ENCODE assay signal across 24 cellular contexts in genomic region chr17:20299013-20299412, GRCh38.
"Had no signal": no experiment of that assay in that cellular context is flagged by ENCODE, and none has a peak within 500 bp of the region (broad histone marks: within the 10 kb centered on the region; RNA-seq: fewer than 3 reads in every experiment).

No MANE protein-coding gene starts in this region.

- DNase-seq: hippocampal formation; kidney; left colon; left ventricle myocardium inferior; mesendoderm; midbrain; mucosa of descending colon; naive thymus-derived CD4-positive, alpha-beta T cell; pancreas; retina; right cardiac atrium; spleen; stimulated activated CD4-positive, alpha-beta T cell treated with anti-CD3 and anti-CD28 coated beads, Interleukin-4, amount 100 ng/mL, for 24 hours; stimulated activated naive CD4-positive, alpha-beta T cell treated with Interleukin-2 at 50 U/mL for 16 hours; stimulated activated naive CD8-positive, alpha-beta T cell treated with anti-CD3 and anti-CD28 coated beads, Interleukin-15, amount 100 ng/mL, for 72 hours; substantia nigra; uterus had no signal

- FAIRE-seq: kidney, pancreas had no signal

- H3K27ac ChIP-seq: left ventricle myocardium inferior, pancreas, prostate gland, spleen had no signal

- H3K36me3 ChIP-seq: left ventricle myocardium inferior, prostate gland, uterus had no signal

- ATAC-seq: left colon; mucosa of descending colon; naive thymus-derived CD4-positive, alpha-beta T cell; natural killer cell treated with Interleukin-12 subunit alpha and Interleukin-12 subunit beta and Interleukin-15 and Interleukin-18, amount 100 ng/mL, for 72 hours; pancreas; right cardiac atrium; sciatic nerve; stimulated activated memory B cell treated with anti-CD40 and anti-IgM and Interleukin-4, amounts not matched to agents 10 μg/mL and 1 μg/mL and 100 μg/mL, for 72 hours; stimulated activated naive CD8-positive, alpha-beta T cell treated with anti-CD3 and anti-CD28 coated beads, Interleukin-15, amount 100 ng/mL, for 72 hours had no signal

- H3K9me3 ChIP-seq: mucosa of descending colon, pancreas, prostate gland, spleen, tibial nerve, uterus had no signal

- H3K27me3 ChIP-seq: pancreas, spleen, tibial nerve, uterus had no signal

- H3K4me3 ChIP-seq: left ventricle myocardium inferior, lung, mucosa of descending colon, pancreas, prostate gland, skin epidermis, spleen, tibial nerve, uterus had no signal

- H3K4me1 ChIP-seq: left ventricle myocardium inferior, pancreas, prostate gland, spleen had no signal
